Comparison of ENCODE assay signal across 1 cellular context in the genomic region with DNA sequence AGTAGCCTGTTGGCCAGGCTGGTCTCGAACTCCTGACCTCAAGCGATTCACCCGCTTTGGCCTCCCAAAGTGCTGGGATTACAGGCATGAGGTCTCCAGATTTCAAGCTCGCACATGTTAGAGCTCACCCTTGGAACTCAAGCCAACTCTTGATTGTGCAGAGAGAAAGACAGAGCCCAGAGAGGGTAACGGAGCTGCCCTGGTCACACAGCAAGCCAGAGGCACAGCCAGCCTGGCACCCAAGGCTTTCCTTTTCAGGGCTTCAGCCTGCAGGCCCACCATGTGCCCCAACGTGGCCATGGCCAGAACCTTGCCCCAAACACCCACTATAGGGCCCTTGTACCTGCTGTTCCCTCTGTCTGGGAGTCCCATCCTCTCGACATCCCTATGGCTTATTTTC.
TF ChIP-seq lines count a peak whose summit lies in the region.

No MANE protein-coding gene starts in this region.

TF ChIP-seq in K562, 482 proteins besides CTCF, POLR2A, EP300 and RAD21:
- TF ChIP-seq RBM22 (IDR thresholded peaks at IDR 0.05; ENCODE audit: low read depth, low read length, poor library complexity, severe bottlenecking) (no peak), EWSR1 (IDR thresholded peaks at IDR 0.05; ENCODE audit: borderline replicate concordance, low read depth, partially characterized antibody) (no peak), SNRNP70 (optimal IDR thresholded peaks at IDR 0.05; ENCODE audit: low read depth, low read length) (no peak), ZNF586 (CRISPR knock-in tag; conservative IDR thresholded peaks at IDR 0.05) (no peak), ZNF347 (CRISPR knock-in tag; IDR thresholded peaks at IDR 0.05; ENCODE audit: low read depth) (no peak), ZFP36 (IDR thresholded peaks at IDR 0.05; ENCODE audit: low read depth, low read length, partially characterized antibody) (peak; percentile 60), ZNF274 (IDR thresholded peaks at IDR 0.05; ENCODE audit: borderline replicate concordance, low read depth, low read length) (no peak), ZKSCAN1 (IDR thresholded peaks at IDR 0.05; ENCODE audit: low read depth, low read length) (no peak), BHLHE40 (IDR thresholded peaks at IDR 0.05; ENCODE audit: low read length) (no peak), RBM25 (IDR thresholded peaks at IDR 0.05; ENCODE audit: low read depth, low read length, severe bottlenecking) (peak; percentile 22), NR3C1 (CRISPR knock-in tag; IDR thresholded peaks at IDR 0.05) (no peak), ZNF699 (CRISPR knock-in tag; IDR thresholded peaks at IDR 0.05; ENCODE audit: insufficient replicate concordance) (no peak), BCOR (IDR thresholded peaks at IDR 0.05) (peak; percentile 50; the same call in 1 of the 2 replicates), ZC3H11A (IDR thresholded peaks at IDR 0.05; ENCODE audit: low read depth, low read length) (no peak)
- TF ChIP-seq, protein P1, sequence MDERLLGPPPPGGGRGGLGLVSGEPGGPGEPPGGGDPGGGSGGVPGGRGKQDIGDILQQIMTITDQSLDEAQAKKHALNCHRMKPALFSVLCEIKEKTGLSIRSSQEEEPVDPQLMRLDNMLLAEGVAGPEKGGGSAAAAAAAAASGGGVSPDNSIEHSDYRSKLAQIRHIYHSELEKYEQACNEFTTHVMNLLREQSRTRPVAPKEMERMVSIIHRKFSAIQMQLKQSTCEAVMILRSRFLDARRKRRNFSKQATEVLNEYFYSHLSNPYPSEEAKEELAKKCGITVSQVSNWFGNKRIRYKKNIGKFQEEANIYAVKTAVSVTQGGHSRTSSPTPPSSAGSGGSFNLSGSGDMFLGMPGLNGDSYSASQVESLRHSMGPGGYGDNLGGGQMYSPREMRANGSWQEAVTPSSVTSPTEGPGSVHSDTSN (CRISPR knock-in tag; IDR thresholded peaks at IDR 0.05; ENCODE audit: low read depth), result no peak
- TF ChIP-seq, protein P1 (tag; conservative IDR thresholded peaks at IDR 0.05; ENCODE audit: low read depth), result no peak
- TF ChIP-seq, protein P2, sequence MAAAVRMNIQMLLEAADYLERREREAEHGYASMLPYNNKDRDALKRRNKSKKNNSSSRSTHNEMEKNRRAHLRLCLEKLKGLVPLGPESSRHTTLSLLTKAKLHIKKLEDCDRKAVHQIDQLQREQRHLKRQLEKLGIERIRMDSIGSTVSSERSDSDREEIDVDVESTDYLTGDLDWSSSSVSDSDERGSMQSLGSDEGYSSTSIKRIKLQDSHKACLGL (CRISPR knock-in tag; IDR thresholded peaks at IDR 0.05; ENCODE audit: borderline replicate concordance, poor library complexity, severe bottlenecking), result no peak
- TF ChIP-seq, protein P3, sequence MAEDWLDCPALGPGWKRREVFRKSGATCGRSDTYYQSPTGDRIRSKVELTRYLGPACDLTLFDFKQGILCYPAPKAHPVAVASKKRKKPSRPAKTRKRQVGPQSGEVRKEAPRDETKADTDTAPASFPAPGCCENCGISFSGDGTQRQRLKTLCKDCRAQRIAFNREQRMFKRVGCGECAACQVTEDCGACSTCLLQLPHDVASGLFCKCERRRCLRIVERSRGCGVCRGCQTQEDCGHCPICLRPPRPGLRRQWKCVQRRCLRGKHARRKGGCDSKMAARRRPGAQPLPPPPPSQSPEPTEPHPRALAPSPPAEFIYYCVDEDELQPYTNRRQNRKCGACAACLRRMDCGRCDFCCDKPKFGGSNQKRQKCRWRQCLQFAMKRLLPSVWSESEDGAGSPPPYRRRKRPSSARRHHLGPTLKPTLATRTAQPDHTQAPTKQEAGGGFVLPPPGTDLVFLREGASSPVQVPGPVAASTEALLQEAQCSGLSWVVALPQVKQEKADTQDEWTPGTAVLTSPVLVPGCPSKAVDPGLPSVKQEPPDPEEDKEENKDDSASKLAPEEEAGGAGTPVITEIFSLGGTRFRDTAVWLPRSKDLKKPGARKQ (CRISPR knock-in tag; IDR thresholded peaks at IDR 0.05), result no peak
TF ChIP-seq in K562: peak in this region for 3.
